8 cellular contexts compared by ENCODE assay signal in genomic region chr2:173027181-173028128, GRCh38. TPM values are rescaled to one million over a fixed set of nuclear protein-coding genes. Genes with fewer than 3 reads are reported as not detected.
DNase-seq lines count a peak whose midpoint lies in the region; ATAC-seq, FAIRE-seq and TF ChIP-seq lines count a peak whose summit lies in the region.

No MANE protein-coding gene starts in this region.

- 20% methylated on average over 8 of the region's 8 CpGs for WGBS in HepG2 (ENCODE audit: low lambda C conversion rate)

- H3K27ac ChIP-seq in DND-41 (ENCODE audit: low read length), result no peak overlapping the region
- H3K27ac ChIP-seq in HepG2 (ENCODE audit: extremely low read length, insufficient read depth, low read length), result no peak overlapping the region

- FAIRE-seq in colon (lab: Jason Lieb, UNC) (peak; percentile 14), HepG2 (lab: Jason Lieb, UNC) (peak; percentile 92)

- no peak overlapping the region for H3K9ac ChIP-seq in DND-41 (ENCODE audit: low read depth, low read length)
- no peak overlapping the region for H3K9ac ChIP-seq in HepG2 (ENCODE audit: insufficient read depth, low read depth, low read length)

- DNase-seq in DND-41 (peak; percentile 75), NCI-H524 (lab: John Stamatoyannopoulos, UW) (peak; percentile 13 to 72), HepG2 (ENCODE audit: low spot score) (peak; percentile 79)
- DNase-seq in activated CD4-positive, alpha-beta T cell treated with anti-CD3 and anti-CD28 coated beads for 4 hours, result peak; percentile 69 to 76
- peak; percentile 74 to 80 for DNase-seq in stimulated activated CD4-positive, alpha-beta T cell treated with anti-CD3 and anti-CD28 coated beads, Interleukin-2, amount 100 ng/mL, for 48 hours

- ATAC-seq in DND-41 (ENCODE audit: insufficient read depth, low read depth) (peak; percentile 92), HG03060 (IDR thresholded peaks at IDR 0.05; ENCODE audit: low read depth, unreplicated experiment) (peak; percentile 49), HepG2 (peak; percentile 85), GM21528 (IDR thresholded peaks at IDR 0.05; ENCODE audit: low FRiP score, unreplicated experiment) (no peak)

- POLR2A ChIA-PET in HepG2 (lab: Yijun Ruan, JAX), result interaction anchor here (0.6 to 0.9 kb wide), 3 partner anchors 183 to 426 kb away, joined by 3 read pairs; no protein-coding TSS in a partner anchor

- H3K4me1 ChIP-seq in DND-41 (ENCODE audit: insufficient read depth, low read length) (no peaks in the 10 kb centered on the region), HepG2 (ENCODE audit: insufficient read depth, low read length) (no peaks in the 10 kb centered on the region)

- CTCF ChIA-PET in HepG2 (lab: Yijun Ruan, JAX; ENCODE audit: low intra/inter-chr PET ratio, low total read pairs), result interaction anchor here (0.7 to 5.2 kb wide), 4 partner anchors 48 to 422 kb away, joined by 4 to 127 read pairs (median 5); partner anchors contain the start of gene MAP3K20

- TF ChIP-seq RAD21 in HepG2 (CRISPR knock-in tag; IDR thresholded peaks at IDR 0.05), result peak; percentile 91

- H3K9me3 ChIP-seq in DND-41 (ENCODE audit: insufficient read depth, low read length, severe bottlenecking) (no peaks in the 10 kb centered on the region), HepG2 (ENCODE audit: low read length) (no peaks in the 10 kb centered on the region)

- no peaks in the 10 kb centered on the region for H3K27me3 ChIP-seq in DND-41 (ENCODE audit: insufficient read depth, low read length, poor library complexity)
- H3K27me3 ChIP-seq in HepG2 (ENCODE audit: control insufficient read depth in 1 of 2, insufficient read depth in 2 of 2, low read length in 2 of 2), result peaks cover 2 to 12% of the 10 kb centered on the region in 2 experiments; a peak in 3 of 5 replicates

- intact Hi-C loops in HepG2 (cut with micrococcal nuclease; ENCODE audit: unreplicated experiment), result loop anchor here (1.0 to 5.0 kb wide), 4 partner anchors 49 to 422 kb away; no protein-coding TSS in a partner anchor

- H3K4me3 ChIP-seq in DND-41 (ENCODE audit: low read depth in 1 of 2, low read length in 2 of 2) (no peak overlapping the region), HepG2 (replicated peaks in 1 of 3; ENCODE audit: insufficient read depth in 1 of 3, low read depth in 2 of 3, low read length in 3 of 3) (no peak overlapping the region)

- no peak for TF ChIP-seq POLR2A in HepG2 (IDR thresholded peaks at IDR 0.05; ENCODE audit: insufficient read depth in 1 of 2, low read depth in 2 of 2, low read length in 2 of 2)

- H3K79me2 ChIP-seq in DND-41 (ENCODE audit: insufficient read depth, low read length) (no peaks in the 10 kb centered on the region), HepG2 (ENCODE audit: insufficient read depth, low read length) (no peaks in the 10 kb centered on the region)

- no peaks in the 10 kb centered on the region for H3K36me3 ChIP-seq in DND-41 (ENCODE audit: insufficient read depth, low read length)
- no peaks in the 10 kb centered on the region for H3K36me3 ChIP-seq in HepG2 (replicated peaks in 1 of 2; ENCODE audit: control insufficient read depth in 1 of 2, insufficient read depth in 2 of 2, low read length in 2 of 2)

- in situ Hi-C loops in HepG2 (cut with HindIII; ENCODE audit: extremely low pct_ligation_motif_present, low pct_unique_long_range_greater_than_20kb), result loop anchor here (5.0 kb wide), 1 partner anchor 185 kb away; no protein-coding TSS in a partner anchor

- H2AFZ ChIP-seq in DND-41 (ENCODE audit: low read depth, low read length) (no peak overlapping the region), HepG2 (ENCODE audit: low read length) (peak overlapping the region; percentile 9)

- TF ChIP-seq CTCF in DND-41 (IDR thresholded peaks at IDR 0.05; ENCODE audit: borderline replicate concordance, extremely low read depth, low read length, poor library complexity, severe bottlenecking), result peak; percentile 94
- peak; percentile 95 for TF ChIP-seq CTCF in HepG2 (CRISPR knock-in tag; IDR thresholded peaks at IDR 0.05)

- TF ChIP-seq EP300 in HepG2 (IDR thresholded peaks at IDR 0.05; ENCODE audit: low read depth in 2 of 2, low read length in 2 of 2), result no peak
- no peak for TF ChIP-seq EP300 in HepG2 (CRISPR knock-in tag; IDR thresholded peaks at IDR 0.05; ENCODE audit: borderline replicate concordance)

- BruUV-seq in HepG2 (replicated peaks; lab: Mats Ljungman, UMichigan), result no TSS peak

- H4K20me1 ChIP-seq in DND-41 (ENCODE audit: insufficient read depth, low read length), result no peaks in the 10 kb centered on the region
- no peaks in the 10 kb centered on the region for H4K20me1 ChIP-seq in HepG2 (ENCODE audit: insufficient read depth, low read length)

- H3K4me2 ChIP-seq in DND-41 (ENCODE audit: insufficient read depth, low read length) (no peak overlapping the region), HepG2 (ENCODE audit: low read depth, low read length) (peak overlapping the region; percentile 32; the same call in 1 of the 2 replicates)

TF ChIP-seq in HepG2, 621 proteins besides CTCF, POLR2A, EP300 and RAD21 (continues in another document):
- TF ChIP-seq GPN1 (CRISPR knock-in tag; IDR thresholded peaks at IDR 0.05; ENCODE audit: borderline replicate concordance) (no peak), RARA (CRISPR knock-in tag; IDR thresholded peaks at IDR 0.05) (no peak), ZNF564 (CRISPR knock-in tag; IDR thresholded peaks at IDR 0.05) (no peak), FOXK1 (CRISPR knock-in tag; IDR thresholded peaks at IDR 0.05; ENCODE audit: borderline replicate concordance, low read depth) (no peak), ZNF562 (CRISPR knock-in tag; IDR thresholded peaks at IDR 0.05; ENCODE audit: borderline replicate concordance) (no peak), ARID2 (CRISPR knock-in tag; IDR thresholded peaks at IDR 0.05; ENCODE audit: borderline replicate concordance) (no peak), ADNP (CRISPR knock-in tag; IDR thresholded peaks at IDR 0.05) (no peak), MAFF (IDR thresholded peaks at IDR 0.05; ENCODE audit: low read depth, low read length) (no peak), RBM39 (IDR thresholded peaks at IDR 0.05; ENCODE audit: low read depth, low read length, poor library complexity, severe bottlenecking) (no peak), ZNF629 (CRISPR knock-in tag; conservative IDR thresholded peaks at IDR 0.05) (no peak), PPARG (CRISPR knock-in tag; conservative IDR thresholded peaks at IDR 0.05) (no peak), GMEB2 (CRISPR knock-in tag; IDR thresholded peaks at IDR 0.05; ENCODE audit: low read depth) (no peak), FIP1L1 (IDR thresholded peaks at IDR 0.05; ENCODE audit: borderline replicate concordance, insufficient read depth, low read depth, low read length) (no peak)

RNA-seq across cellular contexts. Expression of gene MAP3K20, which starts 48.2 kb away (rescaled TPM):
- 13.5 and 19.8 TPM in 2 replicates for total RNA-seq in HepG2 (2016; rRNA removed; fragmentation: Illumina TruSeq; extraction: Trizol)
- total RNA-seq in HepG2 (2016; cell fraction: cytosol; rRNA removed; fragmentation: Illumina TruSeq; extraction: Trizol; ENCODE audit: low read depth), result 0.91 and 0.97 TPM in 2 replicates
- 12.6 and 19.5 TPM in 2 replicates for total RNA-seq in HepG2 (2016; cell fraction: insoluble cytoplasmic fraction; rRNA removed; fragmentation: Illumina TruSeq; extraction: Trizol)
- total RNA-seq in HepG2 (2016; cell fraction: membrane; rRNA removed; fragmentation: Illumina TruSeq; extraction: Trizol), result 5.3 and 5.9 TPM in 2 replicates
- total RNA-seq in HepG2 (2016; cell fraction: nucleus; rRNA removed; fragmentation: Illumina TruSeq; extraction: Trizol), result 9.5 and 10.6 TPM in 2 replicates
- polyA plus RNA-seq in HepG2 (2011; rRNA removed), result 3.8 and 5.2 TPM in 2 replicates
- polyA plus RNA-seq in HepG2 (2011; cell fraction: cytosol; rRNA removed), result 3.0 and 4.0 TPM in 2 replicates
- polyA plus RNA-seq in HepG2 (2011; cell fraction: nucleus; rRNA removed), result 2.1 TPM in 2 replicates
- polyA plus RNA-seq in HepG2 (2012), result 4.8 and 7.8 TPM in 2 replicates
- 0.62 and 0.82 TPM in 2 replicates for polyA plus RNA-seq in HepG2 (2016; cell fraction: cytosol; fragmentation: Illumina TruSeq; extraction: Trizol; ENCODE audit: low read depth)
- polyA plus RNA-seq in HepG2 (2016; cell fraction: insoluble cytoplasmic fraction; fragmentation: Illumina TruSeq; extraction: Trizol; ENCODE audit: low read depth), result 13.4 and 14.4 TPM in 2 replicates
- 2.1 and 2.3 TPM in 2 replicates for polyA plus RNA-seq in HepG2 (2016; cell fraction: membrane; fragmentation: Illumina TruSeq; extraction: Trizol; ENCODE audit: low read depth)
- polyA plus RNA-seq in HepG2 (2016; cell fraction: nucleus; fragmentation: Illumina TruSeq; extraction: Trizol; ENCODE audit: insufficient read depth, low read depth), result 6.9 and 7.5 TPM in 2 replicates
- 6.7 and 16.9 TPM in 2 replicates for polyA minus RNA-seq in HepG2 (2011; rRNA and poly(A)+ RNA removed; ENCODE audit: low replicate concordance)
- polyA minus RNA-seq in HepG2 (2011; cell fraction: cytosol; rRNA and poly(A)+ RNA removed), result 7.5 and 13.8 TPM in 2 replicates
- 12.4 and 13.6 TPM in 2 replicates for polyA minus RNA-seq in HepG2 (2011; cell fraction: nucleus; rRNA and poly(A)+ RNA removed)
